Comparison of ENCODE assay signal across 12 cellular contexts in the genomic region with DNA sequence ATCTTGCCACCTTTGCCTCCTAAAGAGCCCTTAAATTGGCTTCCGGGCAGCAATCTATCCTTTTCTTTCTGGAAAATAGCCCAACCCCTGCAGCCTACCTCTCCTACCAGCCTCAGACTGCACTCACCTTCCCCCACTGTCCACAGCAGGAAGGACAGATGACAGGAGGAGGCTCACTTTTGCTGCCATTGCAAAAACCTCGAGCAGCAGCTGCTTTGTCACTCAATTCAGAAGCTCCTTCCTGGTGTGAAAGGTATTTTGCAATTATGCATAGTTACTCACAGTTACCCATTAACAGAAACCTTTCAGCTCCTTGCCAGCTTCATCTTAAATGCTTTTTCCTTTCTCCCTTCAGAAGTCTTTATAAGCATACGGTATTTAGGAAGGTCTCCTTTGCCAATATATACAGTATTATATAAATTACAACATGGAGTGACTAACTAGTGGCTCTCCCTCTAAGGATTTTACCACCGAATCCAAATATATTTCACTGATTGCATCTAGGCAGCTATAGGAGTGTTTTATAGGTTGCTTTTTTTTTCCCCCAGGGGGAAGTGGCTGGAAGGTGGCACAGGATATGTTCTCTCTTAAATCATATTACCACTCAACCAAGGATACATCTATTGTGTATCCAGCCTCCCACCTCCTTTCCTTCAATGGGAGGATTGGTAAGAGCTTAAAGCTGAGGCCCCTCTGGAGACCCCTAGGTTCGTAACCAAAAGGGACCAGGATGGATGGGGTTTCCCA.
DNase-seq lines count a peak whose midpoint lies in the region; ATAC-seq and TF ChIP-seq lines count a peak whose summit lies in the region.
"Had no signal": no experiment of that assay in that cellular context is flagged by ENCODE, and none has a peak within 500 bp of the region (broad histone marks: within the 10 kb centered on the region; RNA-seq: fewer than 3 reads in every experiment).

No MANE protein-coding gene starts in this region.

- TF ChIP-seq CTCF in RWPE1 (conservative IDR thresholded peaks at IDR 0.05; ENCODE audit: low read depth) (no peak), right lobe of liver (IDR thresholded peaks at IDR 0.05) (no peak)

- no peaks in the 10 kb centered on the region for H3K9me3 Mint-ChIP-seq in CD8-positive, alpha-beta memory T cell

- CTCF ChIA-PET in RWPE1 (lab: Yijun Ruan, JAX), result interaction anchor here (0.6 to 1.5 kb wide), 3 partner anchors 10 to 1606 kb away, joined by 3 to 4 read pairs (median 3); no protein-coding TSS in a partner anchor
- CTCF ChIA-PET in CD8-positive, alpha-beta memory T cell (lab: Charles Lee), result no interaction called here

- H3K4me3 ChIP-seq in right lobe of liver, result no peak overlapping the region
- H3K4me3 ChIP-seq in CD8-positive, alpha-beta memory T cell (ENCODE audit: low read length), result no peak overlapping the region
- H3K4me3 ChIP-seq: upper lobe of left lung had no signal

- H3K27me3 ChIP-seq in right lobe of liver, result no peaks in the 10 kb centered on the region
- no peaks in the 10 kb centered on the region for H3K27me3 ChIP-seq in CD8-positive, alpha-beta memory T cell (ENCODE audit: insufficient read depth, low read length, poor library complexity, severe bottlenecking)
- H3K27me3 ChIP-seq: upper lobe of left lung had no signal

- no peak overlapping the region for H3K4me3 Mint-ChIP-seq in CD8-positive, alpha-beta memory T cell

- intact Hi-C loops in right lobe of liver (cut with DNase I), result no loop called here

- H3K36me3 ChIP-seq in right lobe of liver, result no peaks in the 10 kb centered on the region
- no peaks in the 10 kb centered on the region for H3K36me3 ChIP-seq in CD8-positive, alpha-beta memory T cell (ENCODE audit: insufficient read depth, low read length)
- H3K36me3 ChIP-seq: upper lobe of left lung had no signal

- H3K36me3 Mint-ChIP-seq in CD8-positive, alpha-beta memory T cell, result no peaks in the 10 kb centered on the region

- ATAC-seq in right lobe of liver (peak; percentile 55 to 97 (median 62)), HG02970 (IDR thresholded peaks at IDR 0.05; ENCODE audit: low FRiP score, unreplicated experiment) (no peak)

- peaks cover 5 to 8% of the 10 kb centered on the region in 2 donors for H3K27me3 Mint-ChIP-seq in CD8-positive, alpha-beta memory T cell

- H3K27ac ChIP-seq in RWPE1, result peak overlapping the region; percentile 56
- H3K27ac ChIP-seq in right lobe of liver, result no peak overlapping the region
- no peak overlapping the region for H3K27ac ChIP-seq in CD8-positive, alpha-beta memory T cell (ENCODE audit: low read depth, low read length)
- H3K27ac ChIP-seq: upper lobe of left lung had no signal

- H3K27ac Mint-ChIP-seq in CD8-positive, alpha-beta memory T cell, result peak overlapping the region in 1 of 8 donors; percentile 65

- no peaks in the 10 kb centered on the region for H3K9me3 ChIP-seq in right lobe of liver
- no peaks in the 10 kb centered on the region for H3K9me3 ChIP-seq in CD8-positive, alpha-beta memory T cell (ENCODE audit: low read length)
- H3K9me3 ChIP-seq: upper lobe of left lung had no signal

- H3K4me1 ChIP-seq in right lobe of liver, result peaks cover 0 to 9% (median 0%) of the 10 kb centered on the region in 4 donors
- H3K4me1 ChIP-seq in CD8-positive, alpha-beta memory T cell (ENCODE audit: insufficient read depth, low read length), result no peaks in the 10 kb centered on the region

- POLR2A ChIA-PET in RWPE1 (lab: Yijun Ruan, JAX; ENCODE audit: low non-redundant PET), result no interaction called here
- POLR2A ChIA-PET in CD8-positive, alpha-beta memory T cell (lab: Charles Lee), result no interaction called here

- TF ChIP-seq POLR2A in right lobe of liver (IDR thresholded peaks at IDR 0.05), result no peak

- DNase-seq in ELF-1 (ENCODE audit: low read depth, low spot score) (peak; percentile 25), NCI-H128 (lab: John Stamatoyannopoulos, UW; ENCODE audit: unreplicated experiment) (peak; percentile 41), RWPE1 (ENCODE audit: low spot score) (peak; percentile 23), right lobe of liver (no peak), T-helper 2 cell (no peak), anterior cingulate cortex (lab: John Stamatoyannopoulos, UW) (no peak)
- DNase-seq in CD8-positive, alpha-beta memory T cell, result no peak
- DNase-seq: activated CD4-positive, CD25-positive, alpha-beta regulatory T cell treated with anti-CD3 and anti-CD28 coated beads, Interleukin-2, amount 50 U/mL, for 72 hours; DND-41; stimulated activated CD4-positive, alpha-beta T cell treated with anti-CD3 and anti-CD28 coated beads, Interleukin-1b, Interleukin-23, amount 100 ng/mL, for 48 hours had no signal

- no peaks in the 10 kb centered on the region for H3K4me1 Mint-ChIP-seq in CD8-positive, alpha-beta memory T cell

- 36% methylated on average over 5 of the region's 5 CpGs for WGBS in right lobe of liver (ENCODE audit: insufficient coverage, low coverage, low lambda C conversion rate, missing lambda C conversion rate)

Comparison
In these comparisons a context has a peak if more than half of its experiments do, and no peak if none do; other contexts are left out.
1. DNase-seq: peak in ELF-1 (single experiment), NCI-H128 (single experiment) and RWPE1 (single experiment); none in right lobe of liver (0 of 3), CD8-positive, alpha-beta memory T cell (0 of 5), T-helper 2 cell (0 of 5) and anterior cingulate cortex (0 of 58).